In the genomic region with DNA sequence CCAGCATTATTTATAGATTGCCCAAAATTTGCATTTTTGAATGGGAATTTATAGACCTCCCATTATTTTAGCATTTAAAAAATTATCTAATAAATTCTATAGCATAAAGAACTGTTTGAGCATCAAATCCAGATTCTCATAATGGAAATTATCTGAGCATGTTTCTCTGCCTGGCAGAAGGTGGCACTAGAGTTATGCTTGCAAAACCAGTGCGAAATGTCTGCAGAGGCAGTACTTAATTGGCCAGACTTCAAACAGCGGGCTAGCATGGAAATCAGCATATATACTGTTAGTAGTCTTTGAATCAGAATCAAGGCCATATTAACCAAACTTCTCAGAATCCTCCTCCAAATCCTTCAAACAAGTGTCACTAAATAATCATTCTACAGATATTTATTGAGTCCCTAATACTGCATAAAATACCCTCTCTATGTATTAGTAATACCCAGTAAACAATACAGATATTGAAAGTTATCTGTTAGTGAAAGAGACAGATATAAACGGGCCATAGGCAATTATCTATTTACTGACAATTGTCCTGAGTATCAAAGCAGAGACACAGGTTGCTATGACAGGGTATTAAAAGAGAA, we compare ENCODE assay signal across 8 cellular contexts.
A peak's percentile ranks its signal among the peaks of the same experiment; 100 is the strongest.
DNase-seq lines count a peak whose midpoint lies in the region; ATAC-seq, FAIRE-seq and TF ChIP-seq lines count a peak whose summit lies in the region.

No MANE protein-coding gene starts in this region.

- H3K9ac ChIP-seq in GM12878 (ENCODE audit: control insufficient read depth, insufficient read depth, low read length) = no peak overlapping the region

- TF ChIP-seq POLR2A in GM12878 (IDR thresholded peaks at IDR 0.05; ENCODE audit: low read depth, low read length) = no peak

- DNase-seq in CD1c-positive myeloid dendritic cell (ENCODE audit: extremely low spot score) (peak; percentile 61), GM23338 (ENCODE audit: low spot score) (peak; percentile 54), NCI-H446 (lab: John Stamatoyannopoulos, UW) (peak; percentile 29 to 83), GM12878 (ENCODE audit: low read depth, low spot score) (no peak), islet precursor cell (peak; percentile 59), tibial artery (no peak)
- no peak for DNase-seq in stimulated activated CD4-positive, alpha-beta T cell treated with anti-CD3 and anti-CD28 coated beads, Interleukin-12 subunit alpha, Interleukin-12 subunit beta, amount 100 ng/mL, for 4 hours

- peak; percentile 81 for TF ChIP-seq RAD21 in GM12878 (IDR thresholded peaks at IDR 0.05; ENCODE audit: insufficient read depth, low read depth, low read length)

- no peaks in the 10 kb centered on the region for H3K36me3 Mint-ChIP-seq in GM23338 (ENCODE audit: low read depth)

- no peaks in the 10 kb centered on the region for H3F3A ChIP-seq in GM23338 (replicated peaks; ENCODE audit: low read depth)

- no peaks in the 10 kb centered on the region for H3K9me2 ChIP-seq in GM23338 (ENCODE audit: insufficient read depth)

- POLR2A ChIA-PET in GM12878 (lab: Charles Lee) = no interaction called here

- SMC1A ChIA-PET in GM12878 (lab: Charles Lee; ENCODE audit: uncharacterized antibody, unreplicated experiment) = no interaction called here

- TF ChIP-seq EP300 in GM12878 (IDR thresholded peaks at IDR 0.05; ENCODE audit: borderline replicate concordance in 1 of 2, control insufficient read depth in 1 of 2, low read depth in 2 of 2, low read length in 2 of 2) = no peak

- no TSS peak for BruUV-seq in GM12878 (replicated peaks; lab: Mats Ljungman, UMichigan)

- no peaks in the 10 kb centered on the region for H4K20me1 ChIP-seq in GM23338 (replicated peaks; ENCODE audit: insufficient read depth)
- H4K20me1 ChIP-seq in GM12878 (ENCODE audit: control insufficient read depth, insufficient read depth) = no peaks in the 10 kb centered on the region

- TF ChIP-seq CTCF in GM23338 (conservative IDR thresholded peaks at IDR 0.05; ENCODE audit: low read depth in 2 of 2) = peak; percentile 82 to 85
- TF ChIP-seq CTCF in GM12878 (IDR thresholded peaks at IDR 0.05 in 2 of 3, conservative IDR thresholded peaks at IDR 0.05 in 1 of 3; ENCODE audit: control insufficient read depth in 2 of 3, extremely low read depth in 1 of 3, insufficient read depth in 1 of 3, low read depth in 3 of 3, low read length in 3 of 3) = peak; percentile 57 to 70 (median 61)
- peak; percentile 67 to 83 for TF ChIP-seq CTCF in tibial artery (IDR thresholded peaks at IDR 0.05)

- in situ Hi-C loops in GM12878 (cut with MboI) = no loop called here

- no peak overlapping the region for H3K4me3 ChIP-seq in GM23338
- no peak overlapping the region for H3K4me3 ChIP-seq in GM12878
- no peak overlapping the region for H3K4me3 ChIP-seq in tibial artery

- intact Hi-C loops in GM12878 (cut with micrococcal nuclease; ENCODE audit: unreplicated experiment) (loop anchor here (1.0 to 5.0 kb wide), 3 partner anchors 210 to 868 kb away; no protein-coding TSS in a partner anchor), tibial artery (cut with DNase I; ENCODE audit: low total_unique reads) (loop anchor here (5.0 to 10.0 kb wide), 3 partner anchors 215 to 868 kb away; no protein-coding TSS in a partner anchor)

- no peak overlapping the region for H3K27ac Mint-ChIP-seq in GM23338

- no peak overlapping the region for H3K27ac ChIP-seq in GM23338 (ENCODE audit: low read depth)
- no peak overlapping the region for H3K27ac ChIP-seq in GM12878 (ENCODE audit: control insufficient read depth, insufficient read depth)
- H3K27ac ChIP-seq in tibial artery = no peak overlapping the region

- H3K4me1 Mint-ChIP-seq in GM23338 = peaks cover 18% of the 10 kb centered on the region

- peaks cover 6% of the 10 kb centered on the region; the same call in 1 of the 2 replicates for H3K4me1 ChIP-seq in GM23338 (ENCODE audit: insufficient read depth)
- no peaks in the 10 kb centered on the region for H3K4me1 ChIP-seq in GM12878 (ENCODE audit: control insufficient read depth, insufficient read depth, low read length)
- H3K4me1 ChIP-seq in tibial artery = peaks cover 0 to 16% (median 4%) of the 10 kb centered on the region in 4 donors

- H3K4me2 ChIP-seq in GM23338 (no peak overlapping the region), GM12878 (ENCODE audit: control insufficient read depth, insufficient read depth) (no peak overlapping the region)

- RAD21 ChIA-PET in GM12878 (lab: Charles Lee; ENCODE audit: unreplicated experiment) = no interaction called here

- no peak overlapping the region for H3K4me3 Mint-ChIP-seq in GM23338

- no peaks in the 10 kb centered on the region for H3K9me3 Mint-ChIP-seq in GM23338

- FAIRE-seq in GM12878 (lab: Jason Lieb, UNC) = peak; percentile 44

- CTCF ChIA-PET in GM12878 (lab: Yijun Ruan, JAX) = interaction anchor here (0.9 to 1.2 kb wide), 3 partner anchors 209 to 868 kb away, joined by 3 to 4 read pairs (median 4); no protein-coding TSS in a partner anchor

- WGBS in GM12878 (ENCODE audit: insufficient coverage, insufficient replicate concordance, low lambda C conversion rate, missing lambda C conversion rate) = 0% methylated on average over 3 of the region's 3 CpGs

- no peaks in the 10 kb centered on the region for H3K36me3 ChIP-seq in GM23338 (ENCODE audit: insufficient read depth)
- no peaks in the 10 kb centered on the region for H3K36me3 ChIP-seq in GM12878 (ENCODE audit: control insufficient read depth in 2 of 2, insufficient read depth in 2 of 2, low read length in 1 of 2)
- H3K36me3 ChIP-seq in tibial artery = no peaks in the 10 kb centered on the region

- H3K27me3 ChIP-seq in GM23338 (ENCODE audit: insufficient read depth) (no peaks in the 10 kb centered on the region), GM12878 (replicated peaks in 1 of 2; ENCODE audit: control insufficient read depth in 2 of 2, insufficient read depth in 2 of 2, low read length in 1 of 2) (no peaks in the 10 kb centered on the region), tibial artery (no peaks in the 10 kb centered on the region)

- no peak overlapping the region for H2AFZ ChIP-seq in GM23338
- no peak overlapping the region for H2AFZ ChIP-seq in GM12878 (ENCODE audit: control insufficient read depth, low read depth, low read length)

- H3K79me2 ChIP-seq in GM23338 (replicated peaks; ENCODE audit: insufficient read depth) (no peaks in the 10 kb centered on the region), GM12878 (ENCODE audit: control insufficient read depth, insufficient read depth, low read length) (no peaks in the 10 kb centered on the region)

- peak; percentile 62 for ATAC-seq in GM23338
- ATAC-seq in GM12878 = peak; percentile 63
- ATAC-seq in HG02588 (IDR thresholded peaks at IDR 0.05; ENCODE audit: unreplicated experiment) = no peak

- no peaks in the 10 kb centered on the region for H3K27me3 Mint-ChIP-seq in GM23338 (ENCODE audit: insufficient read depth, low read depth, poor library complexity)

- no peaks in the 10 kb centered on the region for H3K9me3 ChIP-seq in GM12878 (replicated peaks; ENCODE audit: control insufficient read depth, insufficient read depth, low read length)
- H3K9me3 ChIP-seq in tibial artery = no peaks in the 10 kb centered on the region

TF ChIP-seq in GM23338, 12 proteins besides CTCF, POLR2A, EP300 and RAD21 (continues in another document):
- TF ChIP-seq, protein P1, sequence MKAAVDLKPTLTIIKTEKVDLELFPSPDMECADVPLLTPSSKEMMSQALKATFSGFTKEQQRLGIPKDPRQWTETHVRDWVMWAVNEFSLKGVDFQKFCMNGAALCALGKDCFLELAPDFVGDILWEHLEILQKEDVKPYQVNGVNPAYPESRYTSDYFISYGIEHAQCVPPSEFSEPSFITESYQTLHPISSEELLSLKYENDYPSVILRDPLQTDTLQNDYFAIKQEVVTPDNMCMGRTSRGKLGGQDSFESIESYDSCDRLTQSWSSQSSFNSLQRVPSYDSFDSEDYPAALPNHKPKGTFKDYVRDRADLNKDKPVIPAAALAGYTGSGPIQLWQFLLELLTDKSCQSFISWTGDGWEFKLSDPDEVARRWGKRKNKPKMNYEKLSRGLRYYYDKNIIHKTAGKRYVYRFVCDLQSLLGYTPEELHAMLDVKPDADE (IDR thresholded peaks at IDR 0.05) = no peak
- no peak for TF ChIP-seq EZH2 (IDR thresholded peaks at IDR 0.05; ENCODE audit: low read depth, unreplicated experiment)
- TF ChIP-seq EZH2phosphoT487 (IDR thresholded peaks at IDR 0.05; ENCODE audit: unreplicated experiment) = no peak

TF ChIP-seq in GM12878, 131 proteins besides CTCF, POLR2A, EP300 and RAD21:
- TF ChIP-seq BMI1 (IDR thresholded peaks at IDR 0.05; ENCODE audit: borderline replicate concordance) = no peak
- TF ChIP-seq SMC3 (IDR thresholded peaks at IDR 0.05; ENCODE audit: borderline replicate concordance, low read length) = peak; percentile 39; the same call in 1 of the 2 replicates
- no peak for TF ChIP-seq ESRRA (IDR thresholded peaks at IDR 0.05; ENCODE audit: low read length)

Comparison
In these comparisons a context has a peak if more than half of its experiments do, and no peak if none do; other contexts are left out.
1. DNase-seq: peak in CD1c-positive myeloid dendritic cell (single experiment), GM23338 (single experiment), NCI-H446 (2 of 2) and islet precursor cell (single experiment); none in GM12878 (single experiment), tibial artery (0 of 2) and stimulated activated CD4-positive, alpha-beta T cell treated with anti-CD3 and anti-CD28 coated beads, Interleukin-12 subunit alpha, Interleukin-12 subunit beta, amount 100 ng/mL, for 4 hours (single experiment).
2. Peak in every context shown above with its lines, with median percentiles within 50 percentile points of each other: CTCF ChIP-seq.